In the genomic region with DNA sequence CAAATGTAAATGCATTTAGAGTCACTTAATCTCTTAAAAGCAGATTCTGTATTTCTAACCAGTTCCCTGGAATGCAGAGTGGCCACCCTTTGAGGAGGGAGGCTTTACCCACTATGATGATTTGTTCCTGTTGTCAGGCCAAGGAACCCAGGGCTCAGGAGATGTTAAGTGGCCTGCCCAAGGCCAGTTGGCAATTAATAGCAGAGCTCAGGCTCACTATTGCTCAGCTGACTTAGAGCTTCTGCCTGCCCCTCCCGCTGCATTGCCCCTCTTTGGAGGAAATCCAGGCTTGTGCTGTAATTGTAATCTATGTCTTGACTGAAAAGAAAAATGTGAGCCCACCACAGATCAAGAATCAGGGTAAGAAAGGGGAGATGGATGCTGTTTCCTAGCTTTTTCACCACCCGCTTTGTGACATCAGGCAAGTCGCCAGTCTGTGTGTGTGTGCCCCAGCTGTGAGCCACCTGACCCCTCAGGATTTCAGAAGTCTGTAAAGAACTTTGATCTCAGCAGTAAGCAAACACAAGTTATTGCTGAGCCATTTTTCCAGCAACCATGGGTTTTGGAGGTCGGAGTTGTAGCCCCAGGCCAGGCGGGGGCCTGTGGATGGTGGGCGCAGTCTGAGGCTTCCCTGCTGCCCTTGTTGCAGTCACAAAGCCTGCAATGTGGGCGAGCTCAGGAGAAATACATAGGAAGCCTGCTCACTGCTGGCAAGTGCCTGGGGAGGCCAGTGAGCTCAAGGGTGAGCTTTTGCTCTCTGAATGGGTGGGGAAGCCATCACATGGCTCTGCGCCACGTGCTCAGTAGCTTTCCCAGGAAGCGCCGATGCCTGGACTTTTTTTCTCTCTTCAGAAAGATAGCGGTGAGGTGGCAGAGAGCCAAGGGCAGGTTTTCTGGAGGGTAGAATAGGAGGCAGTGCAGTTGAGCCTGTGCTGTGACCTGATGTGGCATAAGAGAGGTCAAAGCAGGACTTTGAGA, we compare ENCODE assay signal across 11 cellular contexts. TPM values are rescaled to one million over a fixed set of nuclear protein-coding genes. Genes with fewer than 3 reads are reported as not detected.
DNase-seq lines count a peak whose midpoint lies in the region; ATAC-seq and TF ChIP-seq lines count a peak whose summit lies in the region.
"Had no signal": no experiment of that assay in that cellular context is flagged by ENCODE, and none has a peak within 500 bp of the region (broad histone marks: within the 10 kb centered on the region; RNA-seq: fewer than 3 reads in every experiment).

No MANE protein-coding gene starts in this region.

- H3K4me1 Mint-ChIP-seq in activated CD4-positive, alpha-beta T cell treated with anti-CD3 and anti-CD28 coated beads for 36 hours = peaks cover 5% of the 10 kb centered on the region

- POLR2A ChIA-PET in activated CD4-positive, alpha-beta T cell treated with anti-CD3 and anti-CD28 coated beads for 36 hours (lab: Charles Lee) = no interaction called here

- CTCF ChIA-PET in activated CD4-positive, alpha-beta T cell treated with anti-CD3 and anti-CD28 coated beads for 36 hours (lab: Charles Lee) = interaction anchor here (1.1 kb wide), 1 partner anchor 270 kb away, joined by 4 read pairs; no protein-coding TSS in a partner anchor

- TF ChIP-seq CTCF in coronary artery (IDR thresholded peaks at IDR 0.05) = no peak

- no peak for ATAC-seq in activated CD4-positive, alpha-beta T cell treated with anti-CD3 and anti-CD28 coated beads for 36 hours
- no peak for ATAC-seq in GM19395 (IDR thresholded peaks at IDR 0.05; ENCODE audit: unreplicated experiment)
- ATAC-seq: activated CD8-positive, alpha-beta T cell treated with anti-CD3 and anti-CD28 coated beads for 36 hours had no signal

- H3K9me3 Mint-ChIP-seq in activated CD4-positive, alpha-beta T cell treated with anti-CD3 and anti-CD28 coated beads for 36 hours (ENCODE audit: low read depth) = no peaks in the 10 kb centered on the region
- H3K9me3 Mint-ChIP-seq: activated CD8-positive, alpha-beta T cell treated with anti-CD3 and anti-CD28 coated beads for 36 hours had no signal

- H3K4me3 ChIP-seq in coronary artery = no peak overlapping the region
- H3K4me3 ChIP-seq: lung had no signal

- no peak overlapping the region for H3K4me3 Mint-ChIP-seq in activated CD4-positive, alpha-beta T cell treated with anti-CD3 and anti-CD28 coated beads for 36 hours
- H3K4me3 Mint-ChIP-seq: activated CD8-positive, alpha-beta T cell treated with anti-CD3 and anti-CD28 coated beads for 36 hours had no signal

- peak overlapping the region; percentile 29 to 82 for H3K27ac ChIP-seq in coronary artery

- H3K27me3 Mint-ChIP-seq in activated CD4-positive, alpha-beta T cell treated with anti-CD3 and anti-CD28 coated beads for 36 hours = peaks cover 14% of the 10 kb centered on the region

- no peaks in the 10 kb centered on the region for H3K36me3 Mint-ChIP-seq in activated CD4-positive, alpha-beta T cell treated with anti-CD3 and anti-CD28 coated beads for 36 hours (ENCODE audit: low read depth)
- H3K36me3 Mint-ChIP-seq: CD4-positive, alpha-beta memory T cell had no signal

- intact Hi-C loops in activated CD4-positive, alpha-beta T cell treated with anti-CD3 and anti-CD28 coated beads for 36 hours (cut with DNase I, micrococcal nuclease) = no loop called here

- no peak overlapping the region for H3K27ac Mint-ChIP-seq in activated CD4-positive, alpha-beta T cell treated with anti-CD3 and anti-CD28 coated beads for 36 hours
- H3K27ac Mint-ChIP-seq: activated CD8-positive, alpha-beta T cell treated with anti-CD3 and anti-CD28 coated beads for 36 hours; CD4-positive, alpha-beta memory T cell had no signal

- peak; percentile 39 for DNase-seq in COR-L47 (lab: John Stamatoyannopoulos, UW)
- DNase-seq in NCI-H1092 (lab: John Stamatoyannopoulos, UW) = peak; percentile 21
- no peak for DNase-seq in coronary artery (ENCODE audit: low spot score)
- peak; percentile 65 for DNase-seq in myocyte (ENCODE audit: low read depth)
- no peak for DNase-seq in activated CD4-positive, alpha-beta T cell treated with anti-CD3 and anti-CD28 coated beads for 36 hours
- no peak for DNase-seq in NAMALWA (ENCODE audit: low spot score)
- DNase-seq in mesenteric fat pad (ENCODE audit: low spot score) = no peak
- DNase-seq: activated CD8-positive, alpha-beta T cell treated with anti-CD3 and anti-CD28 coated beads for 36 hours; CD4-positive, alpha-beta memory T cell had no signal

RNA-seq across cellular contexts. Expression of a gene that starts 6.0 kb away (rescaled TPM):
- total RNA-seq in myocyte = 8.2 and 9.7 TPM in 2 replicates
- 3.5 TPM for polyA plus RNA-seq in myocyte (2012)
- total RNA-seq in activated CD4-positive, alpha-beta T cell treated with anti-CD3 and anti-CD28 coated beads for 36 hours = 1 to 10 TPM; 3.7 to 3.8 TPM
- total RNA-seq in mesenteric fat pad = 57.0 TPM
- polyA plus RNA-seq: CD4-positive, alpha-beta memory T cell had no signal

Comparison
In these comparisons a context has a peak if more than half of its experiments do, and no peak if none do; other contexts are left out.
1. DNase-seq: peak in COR-L47 (single experiment), NCI-H1092 (single experiment) and myocyte (single experiment); none in coronary artery (single experiment), activated CD4-positive, alpha-beta T cell treated with anti-CD3 and anti-CD28 coated beads for 36 hours (single experiment), NAMALWA (single experiment) and mesenteric fat pad (single experiment).